15 cellular contexts compared by ENCODE assay signal in the genomic region with DNA sequence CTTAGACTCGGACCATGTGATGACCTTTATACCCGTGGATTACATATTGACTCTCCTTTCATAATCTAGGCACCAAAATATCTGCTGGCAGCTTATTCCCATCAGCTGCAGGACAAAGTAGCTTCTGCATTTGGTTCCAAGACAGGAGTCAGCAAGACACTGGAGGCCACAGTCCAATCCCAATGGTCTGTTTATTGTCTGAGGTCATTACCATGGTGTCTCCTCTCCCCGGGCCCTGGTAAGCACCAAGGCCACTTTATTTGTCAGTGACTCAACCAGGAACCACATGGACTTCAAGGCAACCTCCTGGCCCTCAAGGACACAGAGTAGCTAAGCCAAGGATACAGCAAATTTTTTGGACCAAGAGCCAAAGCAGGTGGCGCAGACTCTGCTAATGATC. TPM values are rescaled to one million over a fixed set of nuclear protein-coding genes. Genes with fewer than 3 reads are reported as not detected.
DNase-seq lines count a peak whose midpoint lies in the region; ATAC-seq and TF ChIP-seq lines count a peak whose summit lies in the region.
"Had no signal": no experiment of that assay in that cellular context is flagged by ENCODE, and none has a peak within 500 bp of the region (broad histone marks: within the 10 kb centered on the region; RNA-seq: fewer than 3 reads in every experiment).

No MANE protein-coding gene starts in this region.

- H3K9me3 ChIP-seq in MG63 = no peaks in the 10 kb centered on the region
- H3K9me3 ChIP-seq in sigmoid colon = no peaks in the 10 kb centered on the region
- H3K9me3 ChIP-seq: breast epithelium, testis had no signal

- H3K36me3 ChIP-seq in MG63 = 0 out of 2 replicates have a peak, but pooled peaks cover 2% of the 10 kb centered on the region
- no peaks in the 10 kb centered on the region for H3K36me3 ChIP-seq in sigmoid colon
- H3K36me3 ChIP-seq: breast epithelium had no signal

- TF ChIP-seq EP300 in sigmoid colon (IDR thresholded peaks at IDR 0.05) = no peak

- H3K36me3 Mint-ChIP-seq in WTC11 = no peaks in the 10 kb centered on the region

- no peak overlapping the region for H3K27ac Mint-ChIP-seq in WTC11

- intact Hi-C loops in sigmoid colon (cut with DNase I) = no loop called here

- H3K27me3 ChIP-seq in MG63 (no peaks in the 10 kb centered on the region), sigmoid colon (no peaks in the 10 kb centered on the region)
- H3K27me3 ChIP-seq: breast epithelium, testis had no signal

- H3K4me1 Mint-ChIP-seq in WTC11 = peaks cover 14% of the 10 kb centered on the region

- DNase-seq in EH (ENCODE audit: low read depth) (peak; percentile 67), MG63 (peak; percentile 38), hepatic stellate cell (ENCODE audit: low spot score) (peak; percentile 37), sigmoid colon (peak; percentile 61), WTC11 (ENCODE audit: low spot score) (no peak), NK-92 (lab: John Stamatoyannopoulos, UW; ENCODE audit: unreplicated experiment) (no peak), cerebellar cortex (ENCODE audit: low spot score) (no peak)
- DNase-seq in activated effector memory CD4-positive, alpha-beta T cell treated with anti-CD3 and anti-CD28 coated beads, Interleukin-2, amount 50 U/mL, for 16 hours = no peak
- DNase-seq: DND-41, NCI-H1436, T-helper 9 cell, testis had no signal

- H3K4me3 ChIP-seq in MG63 (no peak overlapping the region), sigmoid colon (no peak overlapping the region)
- H3K4me3 ChIP-seq: breast epithelium, testis had no signal

- TF ChIP-seq CTCF in sigmoid colon (IDR thresholded peaks at IDR 0.05) = no peak
- TF ChIP-seq CTCF in WTC11 (IDR thresholded peaks at IDR 0.05) = no peak

- H3K4me1 ChIP-seq in sigmoid colon = peaks cover 0 to 73% (median 70%) of the 10 kb centered on the region in 4 donors
- H3K4me1 ChIP-seq: testis had no signal

- CTCF ChIA-PET in WTC11 (lab: Charles Lee) = no interaction called here

- POLR2A ChIA-PET in WTC11 (lab: Charles Lee) = no interaction called here

- WGBS in sigmoid colon, 2 donors = 43 to 73% methylated on average over 4 of the region's 4 CpGs

- no peak overlapping the region for H3K4me3 Mint-ChIP-seq in WTC11

- no peaks in the 10 kb centered on the region for H3K27me3 Mint-ChIP-seq in WTC11 (ENCODE audit: low read depth)

- no peak for TF ChIP-seq POLR2A in sigmoid colon (IDR thresholded peaks at IDR 0.05)

- peaks cover 3% of the 10 kb centered on the region; the same call in 1 of the 2 replicates for H3K9me3 Mint-ChIP-seq in WTC11

- ATAC-seq in WTC11 = no peak
- ATAC-seq: activated CD4-positive, CD25-positive, alpha-beta regulatory T cell treated with anti-CD3 and anti-CD28 coated beads, Interleukin-2, amount 50 U/mL, for 24 hours; SK-N-SH treated with all-trans-retinoic acid at 6 μM for 48 hours had no signal

- peak overlapping the region; percentile 36 to 64 (median 56) for H3K27ac ChIP-seq in sigmoid colon
- H3K27ac ChIP-seq: breast epithelium, testis had no signal

TF ChIP-seq in WTC11, 78 proteins besides CTCF, POLR2A, EP300 and RAD21:
- TF ChIP-seq NFYB (CRISPR knock-in tag; conservative IDR thresholded peaks at IDR 0.05; ENCODE audit: low read depth) = no peak
- TF ChIP-seq, protein P1, sequence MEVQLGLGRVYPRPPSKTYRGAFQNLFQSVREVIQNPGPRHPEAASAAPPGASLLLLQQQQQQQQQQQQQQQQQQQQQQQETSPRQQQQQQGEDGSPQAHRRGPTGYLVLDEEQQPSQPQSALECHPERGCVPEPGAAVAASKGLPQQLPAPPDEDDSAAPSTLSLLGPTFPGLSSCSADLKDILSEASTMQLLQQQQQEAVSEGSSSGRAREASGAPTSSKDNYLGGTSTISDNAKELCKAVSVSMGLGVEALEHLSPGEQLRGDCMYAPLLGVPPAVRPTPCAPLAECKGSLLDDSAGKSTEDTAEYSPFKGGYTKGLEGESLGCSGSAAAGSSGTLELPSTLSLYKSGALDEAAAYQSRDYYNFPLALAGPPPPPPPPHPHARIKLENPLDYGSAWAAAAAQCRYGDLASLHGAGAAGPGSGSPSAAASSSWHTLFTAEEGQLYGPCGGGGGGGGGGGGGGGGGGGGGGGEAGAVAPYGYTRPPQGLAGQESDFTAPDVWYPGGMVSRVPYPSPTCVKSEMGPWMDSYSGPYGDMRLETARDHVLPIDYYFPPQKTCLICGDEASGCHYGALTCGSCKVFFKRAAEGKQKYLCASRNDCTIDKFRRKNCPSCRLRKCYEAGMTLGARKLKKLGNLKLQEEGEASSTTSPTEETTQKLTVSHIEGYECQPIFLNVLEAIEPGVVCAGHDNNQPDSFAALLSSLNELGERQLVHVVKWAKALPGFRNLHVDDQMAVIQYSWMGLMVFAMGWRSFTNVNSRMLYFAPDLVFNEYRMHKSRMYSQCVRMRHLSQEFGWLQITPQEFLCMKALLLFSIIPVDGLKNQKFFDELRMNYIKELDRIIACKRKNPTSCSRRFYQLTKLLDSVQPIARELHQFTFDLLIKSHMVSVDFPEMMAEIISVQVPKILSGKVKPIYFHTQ (CRISPR knock-in tag; IDR thresholded peaks at IDR 0.05) = no peak
- no peak for TF ChIP-seq ZNF219 (CRISPR knock-in tag; IDR thresholded peaks at IDR 0.05; ENCODE audit: borderline replicate concordance)
- TF ChIP-seq, protein P2, sequence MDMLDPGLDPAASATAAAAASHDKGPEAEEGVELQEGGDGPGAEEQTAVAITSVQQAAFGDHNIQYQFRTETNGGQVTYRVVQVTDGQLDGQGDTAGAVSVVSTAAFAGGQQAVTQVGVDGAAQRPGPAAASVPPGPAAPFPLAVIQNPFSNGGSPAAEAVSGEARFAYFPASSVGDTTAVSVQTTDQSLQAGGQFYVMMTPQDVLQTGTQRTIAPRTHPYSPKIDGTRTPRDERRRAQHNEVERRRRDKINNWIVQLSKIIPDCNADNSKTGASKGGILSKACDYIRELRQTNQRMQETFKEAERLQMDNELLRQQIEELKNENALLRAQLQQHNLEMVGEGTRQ (CRISPR knock-in tag; IDR thresholded peaks at IDR 0.05) = no peak
- no peak for TF ChIP-seq GTF2I (CRISPR knock-in tag; conservative IDR thresholded peaks at IDR 0.05)
- TF ChIP-seq, protein P3, sequence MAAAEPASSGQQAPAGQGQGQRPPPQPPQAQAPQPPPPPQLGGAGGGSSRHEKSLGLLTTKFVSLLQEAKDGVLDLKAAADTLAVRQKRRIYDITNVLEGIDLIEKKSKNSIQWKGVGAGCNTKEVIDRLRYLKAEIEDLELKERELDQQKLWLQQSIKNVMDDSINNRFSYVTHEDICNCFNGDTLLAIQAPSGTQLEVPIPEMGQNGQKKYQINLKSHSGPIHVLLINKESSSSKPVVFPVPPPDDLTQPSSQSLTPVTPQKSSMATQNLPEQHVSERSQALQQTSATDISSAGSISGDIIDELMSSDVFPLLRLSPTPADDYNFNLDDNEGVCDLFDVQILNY (CRISPR knock-in tag; IDR thresholded peaks at IDR 0.05) = no peak
- TF ChIP-seq ZNF138 (CRISPR knock-in tag; conservative IDR thresholded peaks at IDR 0.05) = no peak
- TF ChIP-seq NFE2L1 (CRISPR knock-in tag; IDR thresholded peaks at IDR 0.05) = no peak
- TF ChIP-seq, protein P4, sequence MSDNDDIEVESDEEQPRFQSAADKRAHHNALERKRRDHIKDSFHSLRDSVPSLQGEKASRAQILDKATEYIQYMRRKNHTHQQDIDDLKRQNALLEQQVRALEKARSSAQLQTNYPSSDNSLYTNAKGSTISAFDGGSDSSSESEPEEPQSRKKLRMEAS (CRISPR knock-in tag; IDR thresholded peaks at IDR 0.05) = no peak

RNA-seq across cellular contexts. Expression of a gene that starts 36.1 kb away (rescaled TPM):
- total RNA-seq in MG63 (2014; rRNA removed; shearing (Covaris generic); ENCODE audit: low replicate concordance) = 40.8 and 58.6 TPM in 2 replicates
- total RNA-seq in sigmoid colon = 100 to 1,000 TPM; 256 to 427 (median 312) TPM
- polyA plus RNA-seq in sigmoid colon = 10 to 100 TPM; 15.3 to 25.3 (median 16.8) TPM
- total RNA-seq in WTC11 (2021) = 4.1 to 7.3 TPM (median 5.3 TPM) in 3 replicates

Comparison
In these comparisons a context has a peak if more than half of its experiments do, and no peak if none do; other contexts are left out.
1. DNase-seq: peak in EH (single experiment), MG63 (single experiment), hepatic stellate cell (single experiment) and sigmoid colon (single experiment); none in WTC11 (single experiment), activated effector memory CD4-positive, alpha-beta T cell treated with anti-CD3 and anti-CD28 coated beads, Interleukin-2, amount 50 U/mL, for 16 hours (single experiment), NK-92 (single experiment) and cerebellar cortex (single experiment).